In genomic region chr1:36320291-36320758, GRCh38 we compare ENCODE assay signal across 10 cellular contexts. TPM values are rescaled to one million over a fixed set of nuclear protein-coding genes. Genes with fewer than 3 reads are reported as not detected.
DNase-seq lines count a peak whose midpoint lies in the region; ATAC-seq and TF ChIP-seq lines count a peak whose summit lies in the region.
"Had no signal": no experiment of that assay in that cellular context is flagged by ENCODE, and none has a peak within 500 bp of the region (broad histone marks: within the 10 kb centered on the region; RNA-seq: fewer than 3 reads in every experiment).

No MANE protein-coding gene starts in this region.

- TF ChIP-seq EP300 in suprapubic skin (IDR thresholded peaks at IDR 0.05): no peak

- WGBS in suprapubic skin: 45% methylated on average over 14 of the region's 16 CpGs

- H3K27me3 ChIP-seq in suprapubic skin: no peaks in the 10 kb centered on the region
- H3K27me3 ChIP-seq: BE2C had no signal

- H3K9me3 ChIP-seq in iPS-18c (ENCODE audit: control insufficient read depth, insufficient read depth, low read length): no peaks in the 10 kb centered on the region
- no peaks in the 10 kb centered on the region for H3K9me3 ChIP-seq in suprapubic skin
- H3K9me3 ChIP-seq: BE2C had no signal

- no peak for TF ChIP-seq CTCF in suprapubic skin (IDR thresholded peaks at IDR 0.05)

- H3K9me3 Mint-ChIP-seq in activated CD8-positive, alpha-beta memory T cell treated with anti-CD3 and anti-CD28 coated beads, Interleukin-2, amount 10 ng/mL, durations not matched to agents 7 days and 5 days (ENCODE audit: low read depth): no peaks in the 10 kb centered on the region
- no peaks in the 10 kb centered on the region for H3K9me3 Mint-ChIP-seq in activated T-helper 2 cell treated with anti-CD3 and anti-CD28 coated beads, Interferon-gamma antibody, Interleukin-2, Interleukin-4, amounts not matched to agents 10 μg/mL and 5 μg/mL and 100 μg/mL, durations not matched to agents 14 hours and 24 hours and 36 hours

- peak overlapping the region; percentile 85 for H3K27ac ChIP-seq in suprapubic skin

- peaks cover 4% of the 10 kb centered on the region for H3K27me3 Mint-ChIP-seq in activated CD8-positive, alpha-beta memory T cell treated with anti-CD3 and anti-CD28 coated beads, Interleukin-2, amount 10 ng/mL, durations not matched to agents 7 days and 5 days
- H3K27me3 Mint-ChIP-seq in activated T-helper 2 cell treated with anti-CD3 and anti-CD28 coated beads, Interferon-gamma antibody, Interleukin-2, Interleukin-4, amounts not matched to agents 10 μg/mL and 5 μg/mL and 100 μg/mL, durations not matched to agents 14 hours and 24 hours and 36 hours (ENCODE audit: low read depth): no peaks in the 10 kb centered on the region

- peaks cover 25% of the 10 kb centered on the region for H3K4me1 Mint-ChIP-seq in activated CD8-positive, alpha-beta memory T cell treated with anti-CD3 and anti-CD28 coated beads, Interleukin-2, amount 10 ng/mL, durations not matched to agents 7 days and 5 days
- peaks cover 18% of the 10 kb centered on the region for H3K4me1 Mint-ChIP-seq in activated T-helper 2 cell treated with anti-CD3 and anti-CD28 coated beads, Interferon-gamma antibody, Interleukin-2, Interleukin-4, amounts not matched to agents 10 μg/mL and 5 μg/mL and 100 μg/mL, durations not matched to agents 14 hours and 24 hours and 36 hours (ENCODE audit: low read depth)

- H3K36me3 ChIP-seq in suprapubic skin: no peaks in the 10 kb centered on the region
- H3K36me3 ChIP-seq: BE2C had no signal

- no peak for ATAC-seq in activated CD8-positive, alpha-beta memory T cell treated with anti-CD3 and anti-CD28 coated beads, Interleukin-2, amount 10 ng/mL, durations not matched to agents 7 days and 5 days
- ATAC-seq in HG02588 (IDR thresholded peaks at IDR 0.05; ENCODE audit: unreplicated experiment): no peak

- no peak overlapping the region for H3K27ac Mint-ChIP-seq in activated CD8-positive, alpha-beta memory T cell treated with anti-CD3 and anti-CD28 coated beads, Interleukin-2, amount 10 ng/mL, durations not matched to agents 7 days and 5 days
- H3K27ac Mint-ChIP-seq in activated T-helper 2 cell treated with anti-CD3 and anti-CD28 coated beads, Interferon-gamma antibody, Interleukin-2, Interleukin-4, amounts not matched to agents 10 μg/mL and 5 μg/mL and 100 μg/mL, durations not matched to agents 14 hours and 24 hours and 36 hours: no peak overlapping the region

- CTCF ChIA-PET in activated CD8-positive, alpha-beta memory T cell treated with anti-CD3 and anti-CD28 coated beads, Interleukin-2, amount 10 ng/mL, durations not matched to agents 7 days and 5 days (lab: Charles Lee): interaction anchor here (1.0 to 1.1 kb wide), 2 partner anchors 13 to 23 kb away, joined by 3 to 4 read pairs; no protein-coding TSS in a partner anchor

- H3K36me3 Mint-ChIP-seq in activated CD8-positive, alpha-beta memory T cell treated with anti-CD3 and anti-CD28 coated beads, Interleukin-2, amount 10 ng/mL, durations not matched to agents 7 days and 5 days: peaks cover 5% of the 10 kb centered on the region
- H3K36me3 Mint-ChIP-seq in activated T-helper 2 cell treated with anti-CD3 and anti-CD28 coated beads, Interferon-gamma antibody, Interleukin-2, Interleukin-4, amounts not matched to agents 10 μg/mL and 5 μg/mL and 100 μg/mL, durations not matched to agents 14 hours and 24 hours and 36 hours (ENCODE audit: low read depth): peaks cover 12% of the 10 kb centered on the region

- H3K4me3 Mint-ChIP-seq in activated CD8-positive, alpha-beta memory T cell treated with anti-CD3 and anti-CD28 coated beads, Interleukin-2, amount 10 ng/mL, durations not matched to agents 7 days and 5 days: peak overlapping the region; percentile 5
- peak overlapping the region; percentile 4 for H3K4me3 Mint-ChIP-seq in activated T-helper 2 cell treated with anti-CD3 and anti-CD28 coated beads, Interferon-gamma antibody, Interleukin-2, Interleukin-4, amounts not matched to agents 10 μg/mL and 5 μg/mL and 100 μg/mL, durations not matched to agents 14 hours and 24 hours and 36 hours (ENCODE audit: low read depth)

- DNase-seq in activated CD8-positive, alpha-beta memory T cell treated with anti-CD3 and anti-CD28 coated beads, Interleukin-2, amount 10 ng/mL, durations not matched to agents 7 days and 5 days: no peak
- no peak for DNase-seq in activated CD8-positive, alpha-beta memory T cell treated with anti-CD3 and anti-CD28 coated beads, Interleukin-2, amount 50 U/mL, for 48 hours
- DNase-seq in activated T-helper 2 cell treated with anti-CD3 and anti-CD28 coated beads, Interferon-gamma antibody, Interleukin-2, Interleukin-4, amounts not matched to agents 10 μg/mL and 5 μg/mL and 100 μg/mL, durations not matched to agents 14 hours and 24 hours and 36 hours (ENCODE audit: low spot score): no peak
- DNase-seq in suprapubic skin (ENCODE audit: low spot score in 2 of 2): no peak
- no peak for DNase-seq in stimulated activated CD4-positive, alpha-beta T cell treated with anti-CD3 and anti-CD28 coated beads, Interleukin-1b, Interleukin-23, amount 100 ng/mL, for 48 hours
- DNase-seq in effector CD8-positive, alpha-beta T cell (lab: John Stamatoyannopoulos, UW): no peak
- DNase-seq: activated effector memory CD4-positive, alpha-beta T cell treated with Interleukin-2 at 50 U/mL for 16 hours; BE2C had no signal

- H3K4me3 ChIP-seq in iPS-18c (ENCODE audit: insufficient read depth, low read depth, low read length) (peak overlapping the region; percentile 61), suprapubic skin (peak overlapping the region; percentile 79)

- TF ChIP-seq POLR2A in suprapubic skin (IDR thresholded peaks at IDR 0.05): no peak

- H3K4me1 ChIP-seq in suprapubic skin: peaks cover 37% of the 10 kb centered on the region
- H3K4me1 ChIP-seq: BE2C had no signal

- intact Hi-C loops in activated T-helper 2 cell treated with anti-CD3 and anti-CD28 coated beads, Interferon-gamma antibody, Interleukin-2, Interleukin-4, amounts not matched to agents 10 μg/mL and 5 μg/mL and 100 μg/mL, durations not matched to agents 14 hours and 24 hours and 36 hours (cut with micrococcal nuclease): loop anchor here (5.0 kb wide), 1 partner anchor 47 kb away; no protein-coding TSS in a partner anchor

RNA-seq across cellular contexts. Expression of gene EVA1B, which starts 3.1 kb away (rescaled TPM):
- 10 to 100 TPM; 16.4 to 23.9 TPM for total RNA-seq in activated CD8-positive, alpha-beta memory T cell treated with anti-CD3 and anti-CD28 coated beads, Interleukin-2, amount 10 ng/mL, durations not matched to agents 7 days and 5 days
- total RNA-seq in activated T-helper 2 cell treated with anti-CD3 and anti-CD28 coated beads, Interferon-gamma antibody, Interleukin-2, Interleukin-4, amounts not matched to agents 10 μg/mL and 5 μg/mL and 100 μg/mL, durations not matched to agents 14 hours and 24 hours and 36 hours: 10.7 and 11.0 TPM in 2 replicates
- 10 to 100 TPM; 13.3 to 28.0 (median 19.2) TPM for total RNA-seq in suprapubic skin

RNA-seq across cellular contexts. Expression of gene SH3D21, which starts 14.2 kb away (rescaled TPM):
- total RNA-seq in activated CD8-positive, alpha-beta memory T cell treated with anti-CD3 and anti-CD28 coated beads, Interleukin-2, amount 10 ng/mL, durations not matched to agents 7 days and 5 days: 10 to 100 TPM in 1 of 2 experiments, 1 to 10 TPM in 1; 5.5 to 11.0 TPM
- total RNA-seq in activated T-helper 2 cell treated with anti-CD3 and anti-CD28 coated beads, Interferon-gamma antibody, Interleukin-2, Interleukin-4, amounts not matched to agents 10 μg/mL and 5 μg/mL and 100 μg/mL, durations not matched to agents 14 hours and 24 hours and 36 hours: 19.0 and 20.4 TPM in 2 replicates
- 10 to 100 TPM in 3 of 4 donors, 1 to 10 TPM in 1; 6.0 to 26.6 (median 16.0) TPM for total RNA-seq in suprapubic skin
